10 cellular contexts compared by ENCODE assay signal in genomic region chr15:90873488-90873997, GRCh38. TPM values are rescaled to one million over a fixed set of nuclear protein-coding genes. Genes with fewer than 3 reads are reported as not detected.
A peak's percentile ranks its signal among the peaks of the same experiment; 100 is the strongest.
DNase-seq lines count a peak whose midpoint lies in the region; ATAC-seq, FAIRE-seq and TF ChIP-seq lines count a peak whose summit lies in the region.
"Had no signal": no experiment of that assay in that cellular context is flagged by ENCODE, and none has a peak within 500 bp of the region (broad histone marks: within the 10 kb centered on the region; RNA-seq: fewer than 3 reads in every experiment).

No MANE protein-coding gene starts in this region.

- peak overlapping the region; percentile 92 for H3K4me3 Mint-ChIP-seq in T-helper 2 cell treated with Interferon-gamma antibody and Interleukin-4, amounts not matched to agents 5 μg/mL and 100 μg/mL, for 36 hours

- peaks cover 5% of the 10 kb centered on the region for H3K9me1 ChIP-seq in keratinocyte (ENCODE audit: control insufficient read depth, extremely low read depth, insufficient read depth, low read length)

- DNase-seq in T-helper 2 cell treated with Interferon-gamma antibody and Interleukin-4, amounts not matched to agents 5 μg/mL and 100 μg/mL, for 36 hours (ENCODE audit: low spot score), result no peak
- DNase-seq in T-helper 2 cell, result no peak
- no peak for DNase-seq in adipocyte (ENCODE audit: low read depth)
- no peak for DNase-seq in keratinocyte (ENCODE audit: low read depth, low spot score)
- no peak for DNase-seq in stomach
- DNase-seq in stimulated activated CD4-positive, alpha-beta T cell treated with anti-CD3 and anti-CD28 coated beads, Interleukin-4, amount 100 ng/mL, for 1 hour, result no peak
- DNase-seq in activated CD4-positive, alpha-beta T cell treated with anti-CD3 and anti-CD28 coated beads, Interleukin-2, amount 50 U/mL, for 4 hours, result no peak
- DNase-seq: AML-193 had no signal

- H3K27ac ChIP-seq in keratinocyte (ENCODE audit: control insufficient read depth, insufficient read depth, low read length) (peak overlapping the region; percentile 92), stomach (peak overlapping the region in 4 of 5 donors; percentile 20 to 98 (median 90))

- H3K4me3 ChIP-seq in adipocyte (ENCODE audit: low read length) (peak overlapping the region; percentile 94), keratinocyte (ENCODE audit: control insufficient read depth in 2 of 3, extremely low read depth in 1 of 3, insufficient read depth in 2 of 3, low read depth in 1 of 3, low read length in 3 of 3) (peak overlapping the region; percentile 61 to 77 (median 74)), stomach (peak overlapping the region in 3 of 4 donors; percentile 9 to 93 (median 91))

- TF ChIP-seq POLR2A in stomach (IDR thresholded peaks at IDR 0.05), result no peak

- H3K9me3 Mint-ChIP-seq in T-helper 2 cell treated with Interferon-gamma antibody and Interleukin-4, amounts not matched to agents 5 μg/mL and 100 μg/mL, for 36 hours, result no peaks in the 10 kb centered on the region

- H3K9ac ChIP-seq in adipocyte (ENCODE audit: low read length), result peak overlapping the region; percentile 3
- peak overlapping the region; percentile 88 for H3K9ac ChIP-seq in keratinocyte (ENCODE audit: control insufficient read depth, extremely low read depth, insufficient read depth, low read length)

- H3K27me3 ChIP-seq in adipocyte (replicated peaks; ENCODE audit: control insufficient read depth, insufficient read depth, low read length) (no peaks in the 10 kb centered on the region), keratinocyte (ENCODE audit: control insufficient read depth, extremely low read depth, insufficient read depth, low read length) (no peaks in the 10 kb centered on the region), stomach (no peaks in the 10 kb centered on the region)

- no peak for TF ChIP-seq CTCF in keratinocyte (optimal IDR thresholded peaks at IDR 0.05 in 1 of 3, IDR thresholded peaks at IDR 0.05 in 1 of 3, conservative IDR thresholded peaks at IDR 0.05 in 1 of 3; ENCODE audit: extremely low read depth in 1 of 3, insufficient read depth in 2 of 3, low read length in 3 of 3)
- TF ChIP-seq CTCF in stomach (IDR thresholded peaks at IDR 0.05), result no peak

- no peak for TF ChIP-seq EP300 in stomach (IDR thresholded peaks at IDR 0.05)

- peaks cover 65% of the 10 kb centered on the region for H3K36me3 Mint-ChIP-seq in T-helper 2 cell treated with Interferon-gamma antibody and Interleukin-4, amounts not matched to agents 5 μg/mL and 100 μg/mL, for 36 hours (ENCODE audit: low read depth)

- H3K4me1 Mint-ChIP-seq in T-helper 2 cell treated with Interferon-gamma antibody and Interleukin-4, amounts not matched to agents 5 μg/mL and 100 μg/mL, for 36 hours (ENCODE audit: low read depth), result peaks cover 43% of the 10 kb centered on the region

- dilution Hi-C loops in keratinocyte (cut with MboI; ENCODE audit: extremely low pct_ligation_motif_present, low sequenced_read_pairs), result no loop called here

- peaks cover 52% of the 10 kb centered on the region for H3K79me2 ChIP-seq in keratinocyte (ENCODE audit: control insufficient read depth, insufficient read depth, low read length)

- H3K9me3 ChIP-seq in adipocyte (ENCODE audit: control insufficient read depth, low read length) (no peaks in the 10 kb centered on the region), keratinocyte (ENCODE audit: control insufficient read depth, low read depth, low read length) (no peaks in the 10 kb centered on the region), stomach (no peaks in the 10 kb centered on the region)

- H3K4me2 ChIP-seq in keratinocyte (ENCODE audit: control insufficient read depth, extremely low read depth, insufficient read depth, low read depth, low read length), result peak overlapping the region; percentile 88

- intact Hi-C loops in stomach (cut with DNase I; ENCODE audit: low total_unique reads), result no loop called here

- ATAC-seq in HG03039 (IDR thresholded peaks at IDR 0.05; ENCODE audit: unreplicated experiment), result no peak

- no peaks in the 10 kb centered on the region for H4K20me1 ChIP-seq in keratinocyte (ENCODE audit: control insufficient read depth, extremely low read depth, insufficient read depth, low read length)

- WGBS in stomach, 5 donors, result 40 to 74% (median 72%) methylated on average over 1 to 6 of the region's 6 CpGs

- no peaks in the 10 kb centered on the region for H3K27me3 Mint-ChIP-seq in T-helper 2 cell treated with Interferon-gamma antibody and Interleukin-4, amounts not matched to agents 5 μg/mL and 100 μg/mL, for 36 hours (ENCODE audit: low read depth)

- no peak overlapping the region for H2AFZ ChIP-seq in keratinocyte (ENCODE audit: control insufficient read depth, low read length)

- H3K27ac Mint-ChIP-seq in T-helper 2 cell treated with Interferon-gamma antibody and Interleukin-4, amounts not matched to agents 5 μg/mL and 100 μg/mL, for 36 hours, result peak overlapping the region; percentile 90

- peaks cover 30% of the 10 kb centered on the region for H3K36me3 ChIP-seq in adipocyte (ENCODE audit: control insufficient read depth, insufficient read depth, low read length, severe bottlenecking)
- H3K36me3 ChIP-seq in keratinocyte (ENCODE audit: control insufficient read depth in 2 of 2, extremely low read depth in 1 of 2, insufficient read depth in 2 of 2, low read length in 2 of 2), result peaks cover 7 to 23% of the 10 kb centered on the region in 2 experiments
- H3K36me3 ChIP-seq in stomach, result peaks cover 27 to 36% (median 35%) of the 10 kb centered on the region in 4 donors

- FAIRE-seq in keratinocyte (lab: Jason Lieb, UNC), result no peak
- FAIRE-seq: colon had no signal

- H3K4me1 ChIP-seq in adipocyte (ENCODE audit: control insufficient read depth, insufficient read depth, low read length) (peaks cover 44% of the 10 kb centered on the region), keratinocyte (ENCODE audit: control insufficient read depth, extremely low read depth, insufficient read depth, low read length) (peaks cover 43% of the 10 kb centered on the region), stomach (peaks cover 42 to 59% (median 51%) of the 10 kb centered on the region in 4 donors)

RNA-seq across cellular contexts. Expression of gene FURIN, which starts 5.2 kb away (rescaled TPM):
- polyA plus RNA-seq in keratinocyte, result 22.8 to 36.5 TPM (median 34.7 TPM) in 3 replicates
- polyA plus RNA-seq in keratinocyte (2011; ENCODE audit: low read depth), result 52.4 TPM
- polyA plus RNA-seq in keratinocyte (2011; cell fraction: cytosol; rRNA removed), result 18.2 and 36.2 TPM in 2 replicates
- polyA plus RNA-seq in keratinocyte (2011; cell fraction: nucleus; rRNA removed), result 54.7 and 61.8 TPM in 2 replicates
- polyA plus RNA-seq in keratinocyte (2012; ENCODE audit: low replicate concordance), result 44.8 and 74.3 TPM in 2 replicates
- polyA minus RNA-seq in keratinocyte, result 41.0 to 160 TPM (median 48.8 TPM) in 3 replicates
- 88.1 TPM for polyA minus RNA-seq in keratinocyte (2011; cell fraction: cytosol; rRNA and poly(A)+ RNA removed)
- 67.9 and 69.1 TPM in 2 replicates for polyA minus RNA-seq in keratinocyte (2011; cell fraction: nucleus; rRNA and poly(A)+ RNA removed)
- 10 to 100 TPM; 32.7 to 81.1 (median 56.4) TPM for total RNA-seq in stomach
- 10 to 100 TPM; 13.7 to 26.3 (median 21.0) TPM for polyA plus RNA-seq in stomach

RNA-seq across cellular contexts. Expression of gene FES, which starts 10.8 kb away (rescaled TPM):
- polyA plus RNA-seq in keratinocyte (0.24 to 0.34 TPM (median 0.28 TPM) in 3 replicates), stomach (10 to 100 TPM in 1 of 3 donors, 1 to 10 TPM in 2; 8.0 to 11.8 (median 8.9) TPM)
- not detected for polyA plus RNA-seq in keratinocyte (2011; ENCODE audit: low read depth)
- 0.10 and 0.14 TPM in 2 replicates for polyA plus RNA-seq in keratinocyte (2011; cell fraction: cytosol; rRNA removed)
- polyA plus RNA-seq in keratinocyte (2011; cell fraction: nucleus; rRNA removed), result 0.11 and 0.56 TPM in 2 replicates
- polyA plus RNA-seq in keratinocyte (2012; ENCODE audit: low replicate concordance), result 0.16 and 0.82 TPM in 2 replicates
- polyA minus RNA-seq in keratinocyte, result 0.83 to 3.2 TPM in 2 of 3 replicates, not detected in the other
- not detected for polyA minus RNA-seq in keratinocyte (2011; cell fraction: cytosol; rRNA and poly(A)+ RNA removed)
- polyA minus RNA-seq in keratinocyte (2011; cell fraction: nucleus; rRNA and poly(A)+ RNA removed), result not detected in 2 replicates
- total RNA-seq in stomach, result 10 to 100 TPM; 13.8 to 49.1 (median 25.1) TPM

RNA-seq across cellular contexts. Expression of gene MAN2A2, which starts 29.6 kb away (rescaled TPM):
- polyA plus RNA-seq in keratinocyte, result 6.6 to 13.4 TPM (median 9.7 TPM) in 3 replicates
- 7.3 TPM for polyA plus RNA-seq in keratinocyte (2011; ENCODE audit: low read depth)
- polyA plus RNA-seq in keratinocyte (2011; cell fraction: cytosol; rRNA removed), result 6.5 and 7.6 TPM in 2 replicates
- polyA plus RNA-seq in keratinocyte (2011; cell fraction: nucleus; rRNA removed), result 38.8 and 46.7 TPM in 2 replicates
- 9.0 and 9.7 TPM in 2 replicates for polyA plus RNA-seq in keratinocyte (2012; ENCODE audit: low replicate concordance)
- 16.9 to 46.0 TPM (median 20.4 TPM) in 3 replicates for polyA minus RNA-seq in keratinocyte
- 10.2 TPM for polyA minus RNA-seq in keratinocyte (2011; cell fraction: cytosol; rRNA and poly(A)+ RNA removed)
- 17.4 and 20.3 TPM in 2 replicates for polyA minus RNA-seq in keratinocyte (2011; cell fraction: nucleus; rRNA and poly(A)+ RNA removed)
- 100 to 1,000 TPM in 3 of 5 donors, 10 to 100 TPM in 2; 30.5 to 286 (median 201) TPM for total RNA-seq in stomach
- polyA plus RNA-seq in stomach, result 10 to 100 TPM in 2 of 3 donors, 1 to 10 TPM in 1; 2.9 to 16.4 (median 16.0) TPM

RNA-seq across cellular contexts. Expression of gene HDDC3, which starts 58.8 kb away (rescaled TPM):
- 10.6 to 12.1 TPM (median 11.8 TPM) in 3 replicates for polyA plus RNA-seq in keratinocyte
- polyA plus RNA-seq in keratinocyte (2011; ENCODE audit: low read depth), result 14.6 TPM
- polyA plus RNA-seq in keratinocyte (2011; cell fraction: cytosol; rRNA removed), result 7.7 and 9.8 TPM in 2 replicates
- polyA plus RNA-seq in keratinocyte (2011; cell fraction: nucleus; rRNA removed), result 6.4 and 7.6 TPM in 2 replicates
- 9.4 and 12.4 TPM in 2 replicates for polyA plus RNA-seq in keratinocyte (2012; ENCODE audit: low replicate concordance)
- polyA minus RNA-seq in keratinocyte, result 4.4 to 7.2 TPM (median 6.5 TPM) in 3 replicates
- polyA minus RNA-seq in keratinocyte (2011; cell fraction: cytosol; rRNA and poly(A)+ RNA removed), result 9.4 TPM
- 2.2 and 4.1 TPM in 2 replicates for polyA minus RNA-seq in keratinocyte (2011; cell fraction: nucleus; rRNA and poly(A)+ RNA removed)
- total RNA-seq in stomach, result 10 to 100 TPM in 3 of 5 donors, not detected in 2; 12.1 to 19.6 (median 12.1) TPM
- 10 to 100 TPM; 18.8 to 22.1 (median 19.8) TPM for polyA plus RNA-seq in stomach
